In genomic region chr2:32852821-32853220, GRCh38 we compare ENCODE assay signal across 24 cellular contexts.
"Had no signal": no experiment of that assay in that cellular context is flagged by ENCODE, and none has a peak within 500 bp of the region (broad histone marks: within the 10 kb centered on the region; RNA-seq: fewer than 3 reads in every experiment).

No MANE protein-coding gene starts in this region.

- H3K9me3 Mint-ChIP-seq: activated T-helper 1 cell treated with anti-CD3 and anti-CD28 coated beads, Interleukin-12 subunit alpha, Interleukin-12 subunit beta, Interleukin-2, Interleukin-4 antibody, amounts not matched to agents 30 ng/mL and 10 ng/mL and 1 ng/mL, durations not matched to agents 14 hours and 24 hours and 36 hours; naive thymus-derived CD8-positive, alpha-beta T cell; stimulated activated memory B cell treated with anti-CD40 and anti-IgM and Interleukin-4, amounts not matched to agents 10 μg/mL and 1 μg/mL and 100 μg/mL, for 72 hours had no signal

- H3K4me3 Mint-ChIP-seq: activated naive CD8-positive, alpha-beta T cell; activated T-helper 1 cell treated with anti-CD3 and anti-CD28 coated beads, Interleukin-12 subunit alpha, Interleukin-12 subunit beta, Interleukin-2, Interleukin-4 antibody, amounts not matched to agents 30 ng/mL and 10 ng/mL and 1 ng/mL, durations not matched to agents 14 hours and 24 hours and 36 hours; naive thymus-derived CD8-positive, alpha-beta T cell; stimulated activated memory B cell treated with anti-CD40 and anti-IgM and Interleukin-4, amounts not matched to agents 10 μg/mL and 1 μg/mL and 100 μg/mL, for 72 hours had no signal

- ATAC-seq: body of pancreas; left ventricle myocardium superior; naive thymus-derived CD8-positive, alpha-beta T cell; pancreas; sciatic nerve; stimulated activated memory B cell treated with anti-CD40 and anti-IgM and Interleukin-4, amounts not matched to agents 10 μg/mL and 1 μg/mL and 100 μg/mL, for 72 hours; upper lobe of right lung had no signal

- H3K36me3 ChIP-seq: esophagus squamous epithelium, neutrophil, pancreas, spleen, upper lobe of right lung had no signal

- H3K9me3 ChIP-seq: body of pancreas, esophagus squamous epithelium, neutrophil, pancreas, spleen, testis, upper lobe of right lung had no signal

- H3K4me1 Mint-ChIP-seq: naive thymus-derived CD8-positive, alpha-beta T cell; stimulated activated memory B cell treated with anti-CD40 and anti-IgM and Interleukin-4, amounts not matched to agents 10 μg/mL and 1 μg/mL and 100 μg/mL, for 72 hours had no signal

- H3K4me1 ChIP-seq: body of pancreas, pancreas, spleen, upper lobe of right lung had no signal

- H3K36me3 Mint-ChIP-seq: activated naive CD8-positive, alpha-beta T cell; naive thymus-derived CD8-positive, alpha-beta T cell; stimulated activated memory B cell treated with anti-CD40 and anti-IgM and Interleukin-4, amounts not matched to agents 10 μg/mL and 1 μg/mL and 100 μg/mL, for 72 hours had no signal

- H3K4me3 ChIP-seq: body of pancreas, esophagus squamous epithelium, pancreas, spleen, testis, upper lobe of right lung had no signal

- H3K27ac Mint-ChIP-seq: activated naive CD8-positive, alpha-beta T cell; activated T-helper 1 cell treated with anti-CD3 and anti-CD28 coated beads, Interleukin-12 subunit alpha, Interleukin-12 subunit beta, Interleukin-2, Interleukin-4 antibody, amounts not matched to agents 30 ng/mL and 10 ng/mL and 1 ng/mL, durations not matched to agents 14 hours and 24 hours and 36 hours; naive thymus-derived CD8-positive, alpha-beta T cell; stimulated activated memory B cell treated with anti-CD40 and anti-IgM and Interleukin-4, amounts not matched to agents 10 μg/mL and 1 μg/mL and 100 μg/mL, for 72 hours had no signal

- H3K27ac ChIP-seq: body of pancreas, esophagus squamous epithelium, neutrophil, pancreas, spleen, testis, upper lobe of right lung, VCaP had no signal

- DNase-seq: activated CD4-positive, alpha-beta T cell treated with anti-CD3 and anti-CD28 coated beads for 1 hour; amniotic stem cell; body of pancreas; dermis blood vessel endothelial cell; effector memory CD4-positive, alpha-beta T cell; esophagus squamous epithelium; foreskin melanocyte; glutamatergic neuron; hippocampal formation; left ventricle myocardium superior; mesendoderm; naive thymus-derived CD8-positive, alpha-beta T cell; pancreas; spleen; stimulated activated CD4-positive, alpha-beta T cell treated with anti-CD3 and anti-CD28 coated beads, Interleukin-4, amount 100 ng/mL, for 4 hours; T-helper 2 cell; testis; upper lobe of right lung had no signal

- H3K27me3 ChIP-seq: body of pancreas, esophagus squamous epithelium, neutrophil, pancreas, spleen, testis, upper lobe of right lung had no signal
